ENCODE assay signal across 15 cellular contexts in genomic region chr3:193771011-193771697, GRCh38.
"Had no signal": no experiment of that assay in that cellular context is flagged by ENCODE, and none has a peak within 500 bp of the region (broad histone marks: within the 10 kb centered on the region; RNA-seq: fewer than 3 reads in every experiment).

No MANE protein-coding gene starts in this region.

- H3K36me3 ChIP-seq: lower lobe of right lung, WERI-Rb-1 had no signal

- H3K9me3 ChIP-seq: lower lobe of right lung had no signal

- H3K9me3 Mint-ChIP-seq: activated T-helper 1 cell treated with anti-CD3 and anti-CD28 coated beads, Interleukin-12 subunit alpha, Interleukin-12 subunit beta, Interleukin-2, Interleukin-4 antibody, amounts not matched to agents 30 ng/mL and 10 ng/mL and 1 ng/mL, durations not matched to agents 14 hours and 24 hours and 36 hours; mesothelial cell of epicardium; stimulated activated memory B cell treated with anti-CD40 and anti-IgM and Interleukin-4, amounts not matched to agents 10 μg/mL and 1 μg/mL and 100 μg/mL, for 72 hours; T-helper 1 cell treated with Interleukin-12 subunit alpha and Interleukin-12 subunit beta and Interleukin-4 antibody, amounts not matched to agents 30 μg/mL and 1 μg/mL, for 36 hours had no signal

- H3K36me3 Mint-ChIP-seq: mesothelial cell of epicardium; stimulated activated memory B cell treated with anti-CD40 and anti-IgM and Interleukin-4, amounts not matched to agents 10 μg/mL and 1 μg/mL and 100 μg/mL, for 72 hours had no signal

- H2AFZ ChIP-seq: parathyroid adenoma had no signal

- H3K27ac ChIP-seq: foreskin keratinocyte, lower lobe of right lung, parathyroid adenoma, WERI-Rb-1 had no signal

- H3K79me2 ChIP-seq: parathyroid adenoma had no signal

- H3K9ac ChIP-seq: parathyroid adenoma had no signal

- ATAC-seq: foreskin keratinocyte; lower lobe of right lung; stimulated activated memory B cell treated with anti-CD40 and anti-IgM and Interleukin-4, amounts not matched to agents 10 μg/mL and 1 μg/mL and 100 μg/mL, for 72 hours had no signal

- DNase-seq: activated CD4-positive, alpha-beta T cell treated with anti-CD3 and anti-CD28 coated beads for 4 hours; activated CD8-positive, alpha-beta memory T cell treated with anti-CD3 and anti-CD28 coated beads for 24 hours; activated naive CD4-positive, alpha-beta T cell; aorta; cerebellar nuclear complex; effector CD8-positive, alpha-beta T cell; foreskin keratinocyte; lower lobe of right lung; stimulated activated CD4-positive, alpha-beta T cell treated with anti-CD3 and anti-CD28 coated beads, Interleukin-2, amount 100 ng/mL, for 48 hours; WERI-Rb-1 had no signal

- H3K4me3 ChIP-seq: lower lobe of right lung had no signal

- H3K4me3 Mint-ChIP-seq: activated T-helper 1 cell treated with anti-CD3 and anti-CD28 coated beads, Interleukin-12 subunit alpha, Interleukin-12 subunit beta, Interleukin-2, Interleukin-4 antibody, amounts not matched to agents 30 ng/mL and 10 ng/mL and 1 ng/mL, durations not matched to agents 14 hours and 24 hours and 36 hours; mesothelial cell of epicardium; stimulated activated memory B cell treated with anti-CD40 and anti-IgM and Interleukin-4, amounts not matched to agents 10 μg/mL and 1 μg/mL and 100 μg/mL, for 72 hours; T-helper 1 cell treated with Interleukin-12 subunit alpha and Interleukin-12 subunit beta and Interleukin-4 antibody, amounts not matched to agents 30 μg/mL and 1 μg/mL, for 36 hours had no signal

- H3K4me1 ChIP-seq: foreskin keratinocyte, lower lobe of right lung had no signal

- H3K27ac Mint-ChIP-seq: activated T-helper 1 cell treated with anti-CD3 and anti-CD28 coated beads, Interleukin-12 subunit alpha, Interleukin-12 subunit beta, Interleukin-2, Interleukin-4 antibody, amounts not matched to agents 30 ng/mL and 10 ng/mL and 1 ng/mL, durations not matched to agents 14 hours and 24 hours and 36 hours; mesothelial cell of epicardium; stimulated activated memory B cell treated with anti-CD40 and anti-IgM and Interleukin-4, amounts not matched to agents 10 μg/mL and 1 μg/mL and 100 μg/mL, for 72 hours; T-helper 1 cell treated with Interleukin-12 subunit alpha and Interleukin-12 subunit beta and Interleukin-4 antibody, amounts not matched to agents 30 μg/mL and 1 μg/mL, for 36 hours had no signal
